Comparison of ENCODE assay signal across 11 cellular contexts in genomic region chr6:47044418-47044817, GRCh38. TPM values are rescaled to one million over a fixed set of nuclear protein-coding genes. Genes with fewer than 3 reads are reported as not detected.
DNase-seq lines count a peak whose midpoint lies in the region; ATAC-seq and TF ChIP-seq lines count a peak whose summit lies in the region.
"Had no signal": no experiment of that assay in that cellular context is flagged by ENCODE, and none has a peak within 500 bp of the region (broad histone marks: within the 10 kb centered on the region; RNA-seq: fewer than 3 reads in every experiment).

No MANE protein-coding gene starts in this region.

- BruUV-seq in IMR-90 (replicated peaks; lab: Mats Ljungman, UMichigan) (no TSS peak), A673 (replicated peaks; lab: Mats Ljungman, UMichigan) (no TSS peak)

- CTCF ChIA-PET in IMR-90 (lab: Yijun Ruan, JAX) (interaction anchor here (1.3 to 1.4 kb wide), 2 partner anchors 10 to 195 kb away, joined by 3 to 4 read pairs; no protein-coding TSS in a partner anchor), A673 (lab: Charles Lee) (no interaction called here)

- no peak for ATAC-seq in IMR-90 (ENCODE audit: low read depth)
- peak; percentile 82 for ATAC-seq in left colon
- ATAC-seq in stimulated activated naive CD8-positive, alpha-beta T cell treated with anti-CD3 and anti-CD28 coated beads, Interleukin-15, Interleukin-2, amounts not matched to agents 100 U/mL and 50 U/mL, for 24 hours, result no peak
- ATAC-seq in GM19467 (IDR thresholded peaks at IDR 0.05; ENCODE audit: unreplicated experiment), result no peak

- no peak overlapping the region for H2BK5ac ChIP-seq in IMR-90 (ENCODE audit: low read depth, low read length, poor library complexity, severe bottlenecking)

- intact Hi-C loops in IMR-90 (cut with micrococcal nuclease), result no loop called here
- intact Hi-C loops in left colon (cut with DNase I, micrococcal nuclease), result no loop called here
- intact Hi-C loops in A673 (cut with micrococcal nuclease; ENCODE audit: unreplicated experiment), result loop anchor here (10.0 kb wide), 1 partner anchor 630 kb away; no protein-coding TSS in a partner anchor

- no peaks in the 10 kb centered on the region for H3K4me1 ChIP-seq in IMR-90 (ENCODE audit: control insufficient read depth, insufficient read depth, low read length)
- H3K4me1 ChIP-seq in A673 (ENCODE audit: insufficient read depth, low read length, poor library complexity, severe bottlenecking), result no peaks in the 10 kb centered on the region

- no peak overlapping the region for H3K9ac ChIP-seq in IMR-90 (ENCODE audit: low read depth, low read length)

- no peak for TF ChIP-seq RAD21 in IMR-90 (IDR thresholded peaks at IDR 0.05; ENCODE audit: low read length)

- H2AK5ac ChIP-seq in IMR-90 (ENCODE audit: low read depth, low read length), result no peak overlapping the region

- H2BK20ac ChIP-seq in IMR-90 (ENCODE audit: low read depth, low read length), result no peak overlapping the region

- H2AK9ac ChIP-seq in IMR-90 (replicated peaks; ENCODE audit: low read depth, low read length, poor library complexity), result no peak overlapping the region

- H4K8ac ChIP-seq in IMR-90 (ENCODE audit: low read depth in 2 of 2, low read length in 2 of 2), result no peak overlapping the region

- H2BK120ac ChIP-seq in IMR-90 (ENCODE audit: low read depth, low read length), result no peak overlapping the region

- no peak overlapping the region for H3K56ac ChIP-seq in IMR-90 (ENCODE audit: extremely low read depth, insufficient read depth, low read length)

- H3K27me3 ChIP-seq in IMR-90 (ENCODE audit: control insufficient read depth, insufficient read depth, low read length) (no peaks in the 10 kb centered on the region; the same call in 1 of the 2 replicates), A673 (replicated peaks; ENCODE audit: insufficient read depth, low read depth, low read length, poor library complexity) (peaks cover 32% of the 10 kb centered on the region)

- H3K4me3 ChIP-seq in IMR-90 (ENCODE audit: insufficient read depth, low read depth, low read length) (no peak overlapping the region), A673 (ENCODE audit: low read depth, low read length, poor library complexity, severe bottlenecking) (no peak overlapping the region)

- no peaks in the 10 kb centered on the region for H4K20me1 ChIP-seq in IMR-90 (ENCODE audit: insufficient read depth, low read length)

- H2BK15ac ChIP-seq in IMR-90 (ENCODE audit: low read depth, low read length), result no peak overlapping the region

- WGBS in IMR-90 (ENCODE audit: extremely low coverage in 2 of 2, insufficient read length in 1 of 2), 2 experiments, result 80% methylated on average over 1 of the region's 5 CpGs; no CpG with 5 or more reads in 1 of the 2 experiments

- dilution Hi-C loops in IMR-90 (cut with HindIII; ENCODE audit: low sequenced_read_pairs, unreplicated experiment), result no loop called here

- TF ChIP-seq POLR2A in IMR-90 (IDR thresholded peaks at IDR 0.05; ENCODE audit: low read depth, low read length), result no peak

- H3K9me3 ChIP-seq in IMR-90 (ENCODE audit: control insufficient read depth, insufficient read depth, low read length) (no peaks in the 10 kb centered on the region), A673 (ENCODE audit: low read depth, low read length, poor library complexity, severe bottlenecking) (no peaks in the 10 kb centered on the region)

- no peak overlapping the region for H4K91ac ChIP-seq in IMR-90 (ENCODE audit: insufficient read depth, low read depth, low read length)

- DNase-seq in CD1c-positive myeloid dendritic cell (ENCODE audit: extremely low spot score) (peak; percentile 23), IMR-90 (no peak), astrocyte of the hippocampus (ENCODE audit: low read depth, low spot score) (peak; percentile 52), left colon (no peak), T-helper 9 cell (no peak), A673 (ENCODE audit: low spot score) (no peak)
- no peak for DNase-seq in stimulated activated naive CD8-positive, alpha-beta T cell treated with anti-CD3 and anti-CD28 coated beads, Interleukin-15, Interleukin-2, amounts not matched to agents 100 U/mL and 50 U/mL, for 24 hours
- DNase-seq: NCI-H187; stimulated activated CD4-positive, alpha-beta T cell treated with anti-CD3 and anti-CD28 coated beads, Interleukin-12 subunit alpha, Interleukin-12 subunit beta, amount 100 ng/mL, for 4 hours had no signal

- no peak overlapping the region for H3K4ac ChIP-seq in IMR-90 (ENCODE audit: low read depth, low read length)

- H3K27ac ChIP-seq in IMR-90 (ENCODE audit: insufficient read depth, low read length) (no peak overlapping the region), A673 (ENCODE audit: low read depth, low read length, poor library complexity, severe bottlenecking) (no peak overlapping the region)

- TF ChIP-seq CTCF in IMR-90 (conservative IDR thresholded peaks at IDR 0.05; ENCODE audit: low read depth, low read length) (no peak), A673 (conservative IDR thresholded peaks at IDR 0.05; ENCODE audit: low read depth, low read length) (no peak)

- H3K79me1 ChIP-seq in IMR-90 (ENCODE audit: low read depth in 1 of 2, low read length in 2 of 2), result no peaks in the 10 kb centered on the region

- POLR2A ChIA-PET in IMR-90 (lab: Charles Lee; ENCODE audit: unreplicated experiment) (no interaction called here), A673 (lab: Charles Lee; ENCODE audit: low non-redundant PET) (no interaction called here)

- no peak overlapping the region for H3K4me2 ChIP-seq in IMR-90 (ENCODE audit: low read depth, low read length)

- H3K23ac ChIP-seq in IMR-90 (ENCODE audit: low read depth, low read length), result no peak overlapping the region

- no peak overlapping the region for H3K18ac ChIP-seq in IMR-90 (ENCODE audit: low read depth, low read length)

- no peak overlapping the region for H3K14ac ChIP-seq in IMR-90 (replicated peaks; ENCODE audit: low read depth, low read length)

- H3K36me3 ChIP-seq in IMR-90 (ENCODE audit: control insufficient read depth, insufficient read depth, low read length) (no peaks in the 10 kb centered on the region), A673 (ENCODE audit: insufficient read depth, low read length, poor library complexity, severe bottlenecking) (no peaks in the 10 kb centered on the region)

- no peaks in the 10 kb centered on the region for H3K9me1 ChIP-seq in IMR-90 (ENCODE audit: insufficient read depth, low read length)

- no peak overlapping the region for H2AFZ ChIP-seq in IMR-90 (replicated peaks; ENCODE audit: low read length, poor library complexity)

- H4K5ac ChIP-seq in IMR-90 (ENCODE audit: low read depth, low read length), result no peak overlapping the region

- in situ Hi-C loops in IMR-90 (cut with MboI; ENCODE audit: low sequenced_read_pairs), result loop anchor here (10.0 kb wide), 1 partner anchor 200 kb away; no protein-coding TSS in a partner anchor

TF ChIP-seq in IMR-90, 13 proteins besides CTCF, POLR2A, EP300 and RAD21:
- TF ChIP-seq MAFK (IDR thresholded peaks at IDR 0.05; ENCODE audit: low read depth, low read length), result peak; percentile 33; the same call in 1 of the 2 replicates
- no peak for TF ChIP-seq MXI1 (IDR thresholded peaks at IDR 0.05; ENCODE audit: borderline replicate concordance, low read depth, low read length)

RNA-seq across cellular contexts. Expression of gene ADGRF1, which starts 2.3 kb away (rescaled TPM):
- total RNA-seq in IMR-90 (2012; rRNA removed) (not detected in 2 replicates), left colon (1 to 10 TPM in 1 of 2 donors, under 1 TPM in 1; 0.52 to 2.1 TPM), A673 (2021) (not detected in 2 replicates)
- not detected in 2 replicates for polyA plus RNA-seq in IMR-90 (2012; rRNA removed)
- polyA plus RNA-seq in IMR-90 (2012; cell fraction: cytosol; rRNA removed), result not detected in 2 replicates
- not detected in 2 replicates for polyA plus RNA-seq in IMR-90 (2012; cell fraction: nucleus; rRNA removed; ENCODE audit: low replicate concordance)
- polyA plus RNA-seq: neural cell had no signal

Comparison
In these comparisons a context has a peak if more than half of its experiments do, and no peak if none do; other contexts are left out.
1. DNase-seq: peak in CD1c-positive myeloid dendritic cell (single experiment) and astrocyte of the hippocampus (single experiment); none in IMR-90 (single experiment), left colon (0 of 2), T-helper 9 cell (single experiment), stimulated activated naive CD8-positive, alpha-beta T cell treated with anti-CD3 and anti-CD28 coated beads, Interleukin-15, Interleukin-2, amounts not matched to agents 100 U/mL and 50 U/mL, for 24 hours (single experiment) and A673 (single experiment).